In the genomic region with DNA sequence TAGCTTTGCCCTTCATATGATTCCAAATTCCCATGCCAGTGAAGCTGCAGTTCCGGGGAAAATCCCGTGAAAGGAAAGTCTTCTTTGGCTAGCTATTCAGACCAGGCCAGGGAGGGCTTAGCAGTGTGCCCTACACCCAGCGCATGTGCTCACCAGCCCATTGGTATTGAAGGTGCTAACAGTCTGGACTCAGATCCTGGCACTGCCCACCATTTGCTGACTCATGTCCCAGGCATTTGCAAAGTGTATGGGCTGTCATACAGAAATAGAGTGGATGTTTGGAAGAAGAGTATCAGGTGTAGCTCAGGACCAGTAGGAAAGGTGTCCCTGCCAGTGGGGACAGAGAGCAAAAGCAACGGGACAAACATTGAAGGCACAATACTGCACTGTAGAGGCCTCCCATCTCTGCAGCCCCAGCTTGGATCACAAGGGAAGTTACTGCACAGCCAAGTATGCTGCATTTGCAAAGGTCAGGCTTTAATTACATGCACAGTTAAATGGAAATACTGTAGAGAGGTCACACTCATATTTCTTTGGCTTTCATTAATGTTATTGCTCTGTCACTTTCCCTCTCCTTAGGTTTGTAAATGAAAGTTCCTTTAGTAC, we compare ENCODE assay signal across 16 cellular contexts.
A peak's percentile ranks its signal among the peaks of the same experiment; 100 is the strongest.
DNase-seq lines count a peak whose midpoint lies in the region; ATAC-seq and TF ChIP-seq lines count a peak whose summit lies in the region.
"Had no signal": no experiment of that assay in that cellular context is flagged by ENCODE, and none has a peak within 500 bp of the region (broad histone marks: within the 10 kb centered on the region; RNA-seq: fewer than 3 reads in every experiment).

No MANE protein-coding gene starts in this region.

- no peak overlapping the region for H2AK9ac ChIP-seq in IMR-90 (replicated peaks; ENCODE audit: low read depth, low read length, poor library complexity)

- H3K27me3 ChIP-seq in CD8-positive, alpha-beta T cell (ENCODE audit: insufficient read depth, low read length): no peaks in the 10 kb centered on the region
- H3K27me3 ChIP-seq in IMR-90 (ENCODE audit: control insufficient read depth, insufficient read depth, low read length): no peaks in the 10 kb centered on the region
- no peaks in the 10 kb centered on the region for H3K27me3 ChIP-seq in CD4-positive, alpha-beta T cell (ENCODE audit: control insufficient read depth, insufficient read depth, low read length)
- H3K27me3 ChIP-seq: BLaER1 treated with 17β-estradiol and CSF1 and Interleukin-3, amounts not matched to agents 10 nM and 100 nM; esophagus squamous epithelium had no signal

- TF ChIP-seq RAD21 in IMR-90 (IDR thresholded peaks at IDR 0.05; ENCODE audit: low read length): no peak

- no peaks in the 10 kb centered on the region; the same call in 1 of the 2 replicates for H3K9me1 ChIP-seq in IMR-90 (ENCODE audit: insufficient read depth, low read length)

- H3K4me3 ChIP-seq in CD8-positive, alpha-beta T cell (ENCODE audit: low read depth, low read length): no peak overlapping the region
- no peak overlapping the region for H3K4me3 ChIP-seq in IMR-90 (ENCODE audit: insufficient read depth, low read depth, low read length)
- H3K4me3 ChIP-seq: BLaER1 treated with 17β-estradiol and CSF1 and Interleukin-3, amounts not matched to agents 10 nM and 100 nM; esophagus squamous epithelium had no signal

- no peaks in the 10 kb centered on the region for H3K4me1 ChIP-seq in CD8-positive, alpha-beta T cell (ENCODE audit: insufficient read depth, low read length)
- H3K4me1 ChIP-seq in IMR-90 (ENCODE audit: control insufficient read depth, insufficient read depth, low read length): no peaks in the 10 kb centered on the region
- H3K4me1 ChIP-seq: BLaER1 treated with 17β-estradiol and CSF1 and Interleukin-3, amounts not matched to agents 10 nM and 100 nM had no signal

- H3K4ac ChIP-seq in IMR-90 (ENCODE audit: low read depth, low read length): no peak overlapping the region

- CTCF ChIA-PET in CD8-positive, alpha-beta T cell (lab: Charles Lee): no interaction called here
- CTCF ChIA-PET in IMR-90 (lab: Yijun Ruan, JAX): no interaction called here
- CTCF ChIA-PET in CD4-positive, alpha-beta T cell (lab: Charles Lee): no interaction called here

- no peak overlapping the region for H3K18ac ChIP-seq in IMR-90 (ENCODE audit: low read depth, low read length)

- no peaks in the 10 kb centered on the region; the same call in 1 of the 2 replicates for H4K20me1 ChIP-seq in IMR-90 (ENCODE audit: insufficient read depth, low read length)
- H4K20me1 ChIP-seq: BLaER1 treated with 17β-estradiol and CSF1 and Interleukin-3, amounts not matched to agents 10 nM and 100 nM had no signal

- intact Hi-C loops in CD8-positive, alpha-beta T cell (cut with DNase I, micrococcal nuclease): no loop called here
- intact Hi-C loops in IMR-90 (cut with micrococcal nuclease): no loop called here
- intact Hi-C loops in CD4-positive, alpha-beta T cell (cut with DNase I, micrococcal nuclease): no loop called here

- no TSS peak for BruUV-seq in IMR-90 (replicated peaks; lab: Mats Ljungman, UMichigan)

- no peaks in the 10 kb centered on the region for H3K9me3 ChIP-seq in CD8-positive, alpha-beta T cell (ENCODE audit: low read length)
- H3K9me3 ChIP-seq in IMR-90 (ENCODE audit: control insufficient read depth, insufficient read depth, low read length): no peaks in the 10 kb centered on the region
- H3K9me3 ChIP-seq in CD4-positive, alpha-beta T cell (ENCODE audit: control insufficient read depth, low read length): no peaks in the 10 kb centered on the region
- H3K9me3 ChIP-seq: BLaER1 treated with 17β-estradiol and CSF1 and Interleukin-3, amounts not matched to agents 10 nM and 100 nM; esophagus squamous epithelium had no signal

- H3K4me1 Mint-ChIP-seq in CD8-positive, alpha-beta T cell (ENCODE audit: low read depth): no peaks in the 10 kb centered on the region
- peaks cover 0 to 6% (median 3%) of the 10 kb centered on the region in 4 donors for H3K4me1 Mint-ChIP-seq in naive thymus-derived CD8-positive, alpha-beta T cell
- no peaks in the 10 kb centered on the region for H3K4me1 Mint-ChIP-seq in CD4-positive, alpha-beta T cell (ENCODE audit: low read depth)

- no peak overlapping the region for H3K23ac ChIP-seq in IMR-90 (ENCODE audit: low read depth, low read length)

- dilution Hi-C loops in IMR-90 (cut with HindIII; ENCODE audit: low sequenced_read_pairs, unreplicated experiment): no loop called here

- no peak overlapping the region for H2BK5ac ChIP-seq in IMR-90 (ENCODE audit: low read depth, low read length, poor library complexity, severe bottlenecking)

- no peak overlapping the region for H2AFZ ChIP-seq in IMR-90 (replicated peaks; ENCODE audit: low read length, poor library complexity)

- no peak overlapping the region for H3K4me3 Mint-ChIP-seq in CD8-positive, alpha-beta T cell
- no peak overlapping the region for H3K4me3 Mint-ChIP-seq in naive thymus-derived CD8-positive, alpha-beta T cell
- H3K4me3 Mint-ChIP-seq in CD4-positive, alpha-beta T cell: no peak overlapping the region
- H3K4me3 Mint-ChIP-seq: activated CD8-positive, alpha-beta T cell treated with anti-CD3 and anti-CD28 coated beads, Interleukin-2, amount 10 ng/mL, durations not matched to agents 7 days and 5 days had no signal

- no peaks in the 10 kb centered on the region; a peak in 1 of 4 replicates for H3K79me1 ChIP-seq in IMR-90 (ENCODE audit: low read depth in 1 of 2, low read length in 2 of 2)

- no peak overlapping the region for H2BK120ac ChIP-seq in IMR-90 (ENCODE audit: low read depth, low read length)

- TF ChIP-seq POLR2A in IMR-90 (IDR thresholded peaks at IDR 0.05; ENCODE audit: low read depth, low read length): no peak

- H4K8ac ChIP-seq in IMR-90 (ENCODE audit: low read depth in 2 of 2, low read length in 2 of 2): no peak overlapping the region

- POLR2A ChIA-PET in CD8-positive, alpha-beta T cell (lab: Charles Lee): no interaction called here
- POLR2A ChIA-PET in IMR-90 (lab: Charles Lee; ENCODE audit: unreplicated experiment): no interaction called here
- POLR2A ChIA-PET in naive thymus-derived CD8-positive, alpha-beta T cell (lab: Charles Lee): no interaction called here
- POLR2A ChIA-PET in CD4-positive, alpha-beta T cell (lab: Charles Lee): no interaction called here

- WGBS in IMR-90 (ENCODE audit: extremely low coverage in 2 of 2, insufficient read length in 1 of 2), 2 experiments: 82% methylated on average over 3 of the region's 4 CpGs; no CpG with 5 or more reads in 1 of the 2 experiments

- DNase-seq in CD8-positive, alpha-beta T cell: no peak
- DNase-seq in IMR-90 (peak; percentile 5), amniotic epithelial cell (ENCODE audit: low read depth) (peak; percentile 20), left lobe of liver (ENCODE audit: low spot score) (no peak), retina (no peak), DMS153 treated with DMSO at 0.1 percent for 48 hours (lab: John Stamatoyannopoulos, UW; ENCODE audit: unreplicated experiment) (no peak)
- no peak for DNase-seq in naive thymus-derived CD8-positive, alpha-beta T cell
- no peak for DNase-seq in CD4-positive, alpha-beta T cell
- DNase-seq: activated CD8-positive, alpha-beta T cell treated with anti-CD3 and anti-CD28 coated beads, Interleukin-2, amount 10 ng/mL, durations not matched to agents 7 days and 5 days; activated naive CD4-positive, alpha-beta T cell; esophagus squamous epithelium; Karpas-422; posterior cingulate gyrus; stimulated activated CD4-positive, alpha-beta T cell treated with anti-CD3 and anti-CD28 coated beads, Interleukin-4, amount 100 ng/mL, for 4 hours; stimulated activated naive CD8-positive, alpha-beta T cell treated with anti-CD3 and anti-CD28 coated beads, Interleukin-15, Interleukin-2, amounts not matched to agents 100 U/mL and 50 U/mL, for 24 hours had no signal

- no peak overlapping the region for H3K9ac ChIP-seq in IMR-90 (ENCODE audit: low read depth, low read length)
- H3K9ac ChIP-seq: BLaER1 treated with 17β-estradiol and CSF1 and Interleukin-3, amounts not matched to agents 10 nM and 100 nM had no signal

- H2AK5ac ChIP-seq in IMR-90 (ENCODE audit: low read depth, low read length): no peak overlapping the region

- H3K27ac Mint-ChIP-seq in CD8-positive, alpha-beta T cell: peak overlapping the region; percentile 2
- no peak overlapping the region for H3K27ac Mint-ChIP-seq in naive thymus-derived CD8-positive, alpha-beta T cell
- no peak overlapping the region for H3K27ac Mint-ChIP-seq in CD4-positive, alpha-beta T cell
- H3K27ac Mint-ChIP-seq: activated CD8-positive, alpha-beta T cell treated with anti-CD3 and anti-CD28 coated beads, Interleukin-2, amount 10 ng/mL, durations not matched to agents 7 days and 5 days had no signal

- no peak overlapping the region for H2BK15ac ChIP-seq in IMR-90 (ENCODE audit: low read depth, low read length)

- H2BK20ac ChIP-seq in IMR-90 (ENCODE audit: low read depth, low read length): no peak overlapping the region

- ATAC-seq in CD8-positive, alpha-beta T cell: no peak
- ATAC-seq in IMR-90 (ENCODE audit: low read depth) (peak; percentile 59), left lobe of liver (peak; percentile 34)
- ATAC-seq in naive thymus-derived CD8-positive, alpha-beta T cell: no peak
- ATAC-seq in CD4-positive, alpha-beta T cell (ENCODE audit: poor library complexity): no peak
- ATAC-seq: activated CD8-positive, alpha-beta T cell treated with anti-CD3 and anti-CD28 coated beads, Interleukin-2, amount 10 ng/mL, durations not matched to agents 7 days and 5 days; stimulated activated naive CD8-positive, alpha-beta T cell treated with anti-CD3 and anti-CD28 coated beads, Interleukin-15, Interleukin-2, amounts not matched to agents 100 U/mL and 50 U/mL, for 24 hours had no signal

- no peak overlapping the region for H4K91ac ChIP-seq in IMR-90 (ENCODE audit: insufficient read depth, low read depth, low read length)

- no peak overlapping the region for H3K27ac ChIP-seq in CD8-positive, alpha-beta T cell (ENCODE audit: low read depth, low read length)
- no peak overlapping the region for H3K27ac ChIP-seq in IMR-90 (ENCODE audit: insufficient read depth, low read length)
- no peak overlapping the region for H3K27ac ChIP-seq in CD4-positive, alpha-beta T cell (ENCODE audit: low read depth, low read length)
- H3K27ac ChIP-seq: BLaER1 treated with 17β-estradiol and CSF1 and Interleukin-3, amounts not matched to agents 10 nM and 100 nM; esophagus squamous epithelium had no signal

- H4K5ac ChIP-seq in IMR-90 (ENCODE audit: low read depth, low read length): no peak overlapping the region

- no peaks in the 10 kb centered on the region for H3K36me3 ChIP-seq in CD8-positive, alpha-beta T cell (ENCODE audit: insufficient read depth, low read length)
- no peaks in the 10 kb centered on the region for H3K36me3 ChIP-seq in IMR-90 (ENCODE audit: control insufficient read depth, insufficient read depth, low read length)
- H3K36me3 ChIP-seq: esophagus squamous epithelium had no signal

- H3K36me3 Mint-ChIP-seq in CD8-positive, alpha-beta T cell: peaks cover 12% of the 10 kb centered on the region
- H3K36me3 Mint-ChIP-seq in naive thymus-derived CD8-positive, alpha-beta T cell: peaks cover 0 to 14% (median 13%) of the 10 kb centered on the region in 3 donors
- H3K36me3 Mint-ChIP-seq in CD4-positive, alpha-beta T cell (ENCODE audit: low read depth): peaks cover 6% of the 10 kb centered on the region

- H3K4me2 ChIP-seq in IMR-90 (ENCODE audit: low read depth, low read length): no peak overlapping the region
- H3K4me2 ChIP-seq: BLaER1 treated with 17β-estradiol and CSF1 and Interleukin-3, amounts not matched to agents 10 nM and 100 nM had no signal

- H3K56ac ChIP-seq in IMR-90 (ENCODE audit: extremely low read depth, insufficient read depth, low read length): no peak overlapping the region

- H3K9me3 Mint-ChIP-seq in CD8-positive, alpha-beta T cell: no peaks in the 10 kb centered on the region
- no peaks in the 10 kb centered on the region for H3K9me3 Mint-ChIP-seq in naive thymus-derived CD8-positive, alpha-beta T cell
- no peaks in the 10 kb centered on the region for H3K9me3 Mint-ChIP-seq in CD4-positive, alpha-beta T cell

- H3K14ac ChIP-seq in IMR-90 (replicated peaks; ENCODE audit: low read depth, low read length): no peak overlapping the region

- no peak for TF ChIP-seq CTCF in CD8-positive, alpha-beta T cell (IDR thresholded peaks at IDR 0.05)
- no peak for TF ChIP-seq CTCF in IMR-90 (conservative IDR thresholded peaks at IDR 0.05; ENCODE audit: low read depth, low read length)
- TF ChIP-seq CTCF in CD4-positive, alpha-beta T cell (IDR thresholded peaks at IDR 0.05): no peak

- in situ Hi-C loops in IMR-90 (cut with MboI; ENCODE audit: low sequenced_read_pairs): no loop called here

- H3K27me3 Mint-ChIP-seq in CD8-positive, alpha-beta T cell (ENCODE audit: low read depth): no peaks in the 10 kb centered on the region
- H3K27me3 Mint-ChIP-seq in naive thymus-derived CD8-positive, alpha-beta T cell: no peaks in the 10 kb centered on the region
- no peaks in the 10 kb centered on the region for H3K27me3 Mint-ChIP-seq in CD4-positive, alpha-beta T cell

Comparison
In these comparisons a context has a peak if more than half of its experiments do, and no peak if none do; other contexts are left out.
1. ATAC-seq: peak in IMR-90 (single experiment) and left lobe of liver (single experiment); none in CD8-positive, alpha-beta T cell (single experiment), naive thymus-derived CD8-positive, alpha-beta T cell (0 of 2) and CD4-positive, alpha-beta T cell (single experiment).
2. DNase-seq: peak in IMR-90 (single experiment) and amniotic epithelial cell (single experiment); none in CD8-positive, alpha-beta T cell (0 of 7), left lobe of liver (single experiment), naive thymus-derived CD8-positive, alpha-beta T cell (0 of 10), CD4-positive, alpha-beta T cell (0 of 10), retina (single experiment) and DMS153 treated with DMSO at 0.1 percent for 48 hours (single experiment).